In the genomic region with DNA sequence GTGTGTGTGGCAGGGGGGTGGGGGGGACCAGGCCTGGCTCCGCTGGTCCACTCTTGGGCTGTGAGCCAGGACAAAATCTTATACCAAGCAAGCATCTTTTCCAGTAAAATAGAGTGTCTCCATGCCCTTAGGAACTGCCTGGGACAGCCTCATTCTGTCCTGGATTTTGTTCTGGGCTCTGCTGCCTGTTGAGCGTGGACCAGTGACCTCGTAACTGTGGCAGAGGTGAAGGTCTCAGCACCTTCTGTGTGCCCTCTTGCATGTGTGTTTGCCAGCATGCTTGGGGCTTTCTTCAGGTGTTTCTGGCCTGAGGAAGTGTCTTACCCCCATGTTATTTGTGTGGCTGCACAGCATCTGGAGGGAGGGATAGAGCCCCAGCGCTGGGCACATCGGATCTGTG, we compare ENCODE assay signal across 14 cellular contexts. TPM values are rescaled to one million over a fixed set of nuclear protein-coding genes. Genes with fewer than 3 reads are reported as not detected.
DNase-seq lines count a peak whose midpoint lies in the region; ATAC-seq and TF ChIP-seq lines count a peak whose summit lies in the region.
"Had no signal": no experiment of that assay in that cellular context is flagged by ENCODE, and none has a peak within 500 bp of the region (broad histone marks: within the 10 kb centered on the region; RNA-seq: fewer than 3 reads in every experiment).

No MANE protein-coding gene starts in this region.

- TF ChIP-seq EP300 in esophagus muscularis mucosa (IDR thresholded peaks at IDR 0.05) (no peak), sigmoid colon (IDR thresholded peaks at IDR 0.05) (no peak)

- H3K4me3 ChIP-seq in DND-41 (ENCODE audit: low read depth in 1 of 2, low read length in 2 of 2) (no peak overlapping the region), OCI-LY7 (ENCODE audit: low read depth, low read length, poor library complexity, severe bottlenecking) (no peak overlapping the region), esophagus muscularis mucosa (no peak overlapping the region), sigmoid colon (no peak overlapping the region)

- H3K36me3 ChIP-seq in DND-41 (ENCODE audit: insufficient read depth, low read length) (peaks cover 78% of the 10 kb centered on the region), OCI-LY7 (ENCODE audit: insufficient read depth, low read length) (peaks cover 11% of the 10 kb centered on the region; the same call in 1 of the 2 replicates), esophagus muscularis mucosa (peaks cover 0 to 9% (median 3%) of the 10 kb centered on the region in 4 donors), sigmoid colon (no peaks in the 10 kb centered on the region)

- no peak overlapping the region for H3K9ac ChIP-seq in DND-41 (ENCODE audit: low read depth, low read length)

- ATAC-seq in DND-41 (ENCODE audit: insufficient read depth, low read depth) (no peak), GM21576 (IDR thresholded peaks at IDR 0.05; ENCODE audit: unreplicated experiment) (no peak), omental fat pad (ENCODE audit: low FRiP score) (no peak)
- ATAC-seq: activated T-helper 17 cell treated with anti-CD3 and anti-CD28 coated beads, Interleukin-2, amount 50 U/mL, for 72 hours had no signal

- POLR2A ChIA-PET in OCI-LY7 (lab: Charles Lee): interaction anchor here (0.7 to 4.5 kb wide), 9 partner anchors 9 to 49 kb away, joined by 3 to 40 read pairs (median 6); no protein-coding TSS in a partner anchor

- CTCF ChIA-PET in OCI-LY7 (lab: Charles Lee; ENCODE audit: unreplicated experiment): interaction anchor here (0.7 kb wide), 1 partner anchor 41 kb away, joined by 3 read pairs; no protein-coding TSS in a partner anchor

- H3K79me2 ChIP-seq in DND-41 (ENCODE audit: insufficient read depth, low read length) (peaks cover 96% of the 10 kb centered on the region), OCI-LY7 (ENCODE audit: insufficient read depth, low read depth, low read length) (peaks cover 21% of the 10 kb centered on the region; the same call in 1 of the 2 replicates)

- H3K4me1 ChIP-seq in DND-41 (ENCODE audit: insufficient read depth, low read length) (peaks cover 98% of the 10 kb centered on the region), OCI-LY7 (ENCODE audit: insufficient read depth, low read length, poor library complexity, severe bottlenecking) (peaks cover 53% of the 10 kb centered on the region), esophagus muscularis mucosa (peaks cover 5 to 72% (median 64%) of the 10 kb centered on the region in 4 donors), sigmoid colon (peaks cover 0 to 46% (median 32%) of the 10 kb centered on the region in 4 donors)

- H3K27ac ChIP-seq in DND-41 (ENCODE audit: low read length): peak overlapping the region; percentile 86
- peak overlapping the region; percentile 29 for H3K27ac ChIP-seq in OCI-LY7 (ENCODE audit: low read depth, low read length, poor library complexity, severe bottlenecking)
- peak overlapping the region; percentile 22 to 58 (median 36) for H3K27ac ChIP-seq in esophagus muscularis mucosa (replicated peaks in 1 of 4)
- peak overlapping the region; percentile 25 to 58 (median 40) for H3K27ac ChIP-seq in sigmoid colon

- H4K20me1 ChIP-seq in DND-41 (ENCODE audit: insufficient read depth, low read length) (peaks cover 66% of the 10 kb centered on the region), OCI-LY7 (ENCODE audit: insufficient read depth, low read length) (no peaks in the 10 kb centered on the region)

- no peak overlapping the region for H3K4me2 ChIP-seq in DND-41 (ENCODE audit: insufficient read depth, low read length)
- peak overlapping the region; percentile 63 for H3K4me2 ChIP-seq in OCI-LY7 (ENCODE audit: low read length)

- H3K9me3 ChIP-seq in DND-41 (ENCODE audit: insufficient read depth, low read length, severe bottlenecking) (no peaks in the 10 kb centered on the region), OCI-LY7 (ENCODE audit: low read length) (no peaks in the 10 kb centered on the region), esophagus muscularis mucosa (no peaks in the 10 kb centered on the region), sigmoid colon (no peaks in the 10 kb centered on the region)

- DNase-seq in DND-41 (no peak), OCI-LY7 (ENCODE audit: low spot score) (no peak), esophagus muscularis mucosa (ENCODE audit: extremely low spot score) (no peak), sigmoid colon (no peak), NCI-H2029 treated with DMSO at 0.1 percent for 48 hours (lab: John Stamatoyannopoulos, UW) (no peak), Kasumi-1 (lab: John Stamatoyannopoulos, UW) (no peak), omental fat pad (ENCODE audit: low spot score) (no peak)
- DNase-seq: activated CD4-positive, CD25-positive, alpha-beta regulatory T cell treated with anti-CD3 and anti-CD28 coated beads, Interleukin-2, amount 50 U/mL, for 72 hours; CD4-positive, alpha-beta T cell; NCI-H1092 treated with DMSO at 0.1 percent for 48 hours; stimulated activated CD4-positive, alpha-beta T cell treated with anti-CD3 and anti-CD28 coated beads, Interleukin-15, amount 100 ng/mL, for 24 hours; stimulated activated CD8-positive, alpha-beta memory T cell treated with anti-CD3 and anti-CD28 coated beads, Interleukin-4, amount 100 ng/mL, for 48 hours had no signal

- BruUV-seq in OCI-LY7 (replicated peaks; lab: Mats Ljungman, UMichigan): no TSS peak

- H3K9me2 ChIP-seq in OCI-LY7 (ENCODE audit: insufficient read depth, low read length): no peaks in the 10 kb centered on the region

- H3K27me3 ChIP-seq in DND-41 (ENCODE audit: insufficient read depth, low read length, poor library complexity) (no peaks in the 10 kb centered on the region), esophagus muscularis mucosa (no peaks in the 10 kb centered on the region), sigmoid colon (no peaks in the 10 kb centered on the region)

- TF ChIP-seq POLR2A in esophagus muscularis mucosa (IDR thresholded peaks at IDR 0.05; ENCODE audit: low read depth) (no peak), sigmoid colon (IDR thresholded peaks at IDR 0.05) (no peak)

- TF ChIP-seq CTCF in DND-41 (IDR thresholded peaks at IDR 0.05; ENCODE audit: borderline replicate concordance, extremely low read depth, low read length, poor library complexity, severe bottlenecking): no peak
- no peak for TF ChIP-seq CTCF in OCI-LY7 (conservative IDR thresholded peaks at IDR 0.05; ENCODE audit: low read length)
- TF ChIP-seq CTCF in esophagus muscularis mucosa (IDR thresholded peaks at IDR 0.05): no peak
- TF ChIP-seq CTCF in sigmoid colon (IDR thresholded peaks at IDR 0.05): no peak
- no peak for TF ChIP-seq CTCF in omental fat pad (IDR thresholded peaks at IDR 0.05)

- intact Hi-C loops in OCI-LY7 (cut with micrococcal nuclease; ENCODE audit: unreplicated experiment): loop anchor here (1.0 to 5.0 kb wide), 3 partner anchors 56 to 255 kb away; no protein-coding TSS in a partner anchor
- intact Hi-C loops in esophagus muscularis mucosa (cut with DNase I): no loop called here
- intact Hi-C loops in sigmoid colon (cut with DNase I): no loop called here

- WGBS in esophagus muscularis mucosa: 74% methylated on average over 3 of the region's 5 CpGs
- 87 to 89% methylated on average over 5 of the region's 5 CpGs for WGBS in sigmoid colon, 2 donors

- H2AFZ ChIP-seq in DND-41 (ENCODE audit: low read depth, low read length): no peak overlapping the region
- no peak overlapping the region for H2AFZ ChIP-seq in OCI-LY7 (ENCODE audit: low read length)

RNA-seq across cellular contexts. Expression of gene GALNT2, which starts 45.7 kb away (rescaled TPM):
- 26.3 and 29.9 TPM in 2 replicates for total RNA-seq in OCI-LY7 (2014; rRNA removed; shearing (Covaris generic))
- 56.4 and 67.3 TPM in 2 replicates for total RNA-seq in OCI-LY7 (2022)
- total RNA-seq in esophagus muscularis mucosa: 100 to 1,000 TPM in 3 of 4 donors, 10 to 100 TPM in 1; 89.6 to 145 (median 129) TPM
- 10 to 100 TPM; 32.6 to 38.5 (median 37.8) TPM for total RNA-seq in sigmoid colon
- polyA plus RNA-seq in sigmoid colon: 10 to 100 TPM in 1 of 3 donors, 1 to 10 TPM in 2; 8.4 to 43.8 (median 9.5) TPM
- 10 to 100 TPM; 50.7 to 85.0 (median 71.8) TPM for total RNA-seq in omental fat pad

Comparison
In these comparisons a context has a peak if more than half of its experiments do, and no peak if none do; other contexts are left out.
1. H3K27ac ChIP-seq: peak in every context shown above with its lines; median percentile 86 in DND-41; 40 in sigmoid colon; 36 in esophagus muscularis mucosa; 29 in OCI-LY7.